Comparison of ENCODE assay signal across 20 cellular contexts in genomic region chr9:18350036-18350435, GRCh38.
"Had no signal": no experiment of that assay in that cellular context is flagged by ENCODE, and none has a peak within 500 bp of the region (broad histone marks: within the 10 kb centered on the region; RNA-seq: fewer than 3 reads in every experiment).

No MANE protein-coding gene starts in this region.

- H3K4me3 ChIP-seq: heart left ventricle, psoas muscle, spleen, testis, tibial nerve had no signal

- H3K4me1 ChIP-seq: foreskin keratinocyte, psoas muscle, spleen, testis had no signal

- H3K36me3 Mint-ChIP-seq: memory B cell; naive B cell; stimulated activated naive B cell treated with anti-CD40 and anti-IgM and Interleukin-4, amounts not matched to agents 10 μg/mL and 1 μg/mL and 100 μg/mL, for 72 hours had no signal

- H3K4me3 Mint-ChIP-seq: effector memory CD8-positive, alpha-beta T cell; memory B cell; naive B cell; nephron progenitor cell; stimulated activated naive B cell treated with anti-CD40 and anti-IgM and Interleukin-4, amounts not matched to agents 10 μg/mL and 1 μg/mL and 100 μg/mL, for 72 hours; stimulated activated naive CD8-positive, alpha-beta T cell treated with anti-CD3 and anti-CD28 coated beads, Interleukin-15, amount 100 ng/mL, for 72 hours had no signal

- H3K36me3 ChIP-seq: heart left ventricle, spleen, tibial nerve had no signal

- H3K27ac Mint-ChIP-seq: effector memory CD8-positive, alpha-beta T cell; memory B cell; naive B cell; nephron progenitor cell; stimulated activated naive B cell treated with anti-CD40 and anti-IgM and Interleukin-4, amounts not matched to agents 10 μg/mL and 1 μg/mL and 100 μg/mL, for 72 hours; stimulated activated naive CD8-positive, alpha-beta T cell treated with anti-CD3 and anti-CD28 coated beads, Interleukin-15, amount 100 ng/mL, for 72 hours had no signal

- H3K27me3 Mint-ChIP-seq: effector memory CD8-positive, alpha-beta T cell; memory B cell; naive B cell; stimulated activated naive B cell treated with anti-CD40 and anti-IgM and Interleukin-4, amounts not matched to agents 10 μg/mL and 1 μg/mL and 100 μg/mL, for 72 hours; stimulated activated naive CD8-positive, alpha-beta T cell treated with anti-CD3 and anti-CD28 coated beads, Interleukin-15, amount 100 ng/mL, for 72 hours had no signal

- H3K9me3 Mint-ChIP-seq: effector memory CD8-positive, alpha-beta T cell; memory B cell; naive B cell; nephron progenitor cell; stimulated activated naive B cell treated with anti-CD40 and anti-IgM and Interleukin-4, amounts not matched to agents 10 μg/mL and 1 μg/mL and 100 μg/mL, for 72 hours; stimulated activated naive CD8-positive, alpha-beta T cell treated with anti-CD3 and anti-CD28 coated beads, Interleukin-15, amount 100 ng/mL, for 72 hours had no signal

- DNase-seq: effector memory CD8-positive, alpha-beta T cell; foreskin keratinocyte; heart left ventricle; hippocampal formation; kidney glomerular epithelial cell; naive B cell; nephron progenitor cell; psoas muscle; retina; spleen; stimulated activated CD4-positive, alpha-beta T cell treated with anti-CD3 and anti-CD28 coated beads, Interleukin-15, amount 100 ng/mL, for 24 hours; stimulated activated CD4-positive, alpha-beta T cell treated with anti-CD3 and anti-CD28 coated beads, Interleukin-1b, Interleukin-23, amount 100 ng/mL, for 48 hours; stimulated activated CD4-positive, alpha-beta T cell treated with anti-CD3 and anti-CD28 coated beads, Interleukin-4, amount 100 ng/mL, for 24 hours; stimulated activated naive B cell treated with anti-CD40 and anti-IgM and Interleukin-4, amounts not matched to agents 10 μg/mL and 1 μg/mL and 100 μg/mL, for 72 hours; stimulated activated naive CD8-positive, alpha-beta T cell treated with anti-CD3 and anti-CD28 coated beads, Interleukin-15, amount 100 ng/mL, for 72 hours; testis had no signal

- H3K27me3 ChIP-seq: foreskin keratinocyte, heart left ventricle, spleen, testis, tibial nerve had no signal

- ATAC-seq: effector memory CD8-positive, alpha-beta T cell; foreskin keratinocyte; heart left ventricle; left lobe of liver; psoas muscle; sciatic nerve; stimulated activated naive B cell treated with anti-CD40 and anti-IgM and Interleukin-4, amounts not matched to agents 10 μg/mL and 1 μg/mL and 100 μg/mL, for 72 hours; stimulated activated naive CD8-positive, alpha-beta T cell treated with anti-CD3 and anti-CD28 coated beads, Interleukin-15, amount 100 ng/mL, for 72 hours had no signal

- H3K27ac ChIP-seq: foreskin keratinocyte, heart left ventricle, psoas muscle, spleen, testis, tibial nerve had no signal

- H3K4me1 Mint-ChIP-seq: memory B cell; naive B cell; nephron progenitor cell; stimulated activated naive B cell treated with anti-CD40 and anti-IgM and Interleukin-4, amounts not matched to agents 10 μg/mL and 1 μg/mL and 100 μg/mL, for 72 hours; stimulated activated naive CD8-positive, alpha-beta T cell treated with anti-CD3 and anti-CD28 coated beads, Interleukin-15, amount 100 ng/mL, for 72 hours had no signal

- H3K9me3 ChIP-seq: heart left ventricle, psoas muscle, spleen, testis, tibial nerve had no signal
